8 cellular contexts compared by ENCODE assay signal in the genomic region with DNA sequence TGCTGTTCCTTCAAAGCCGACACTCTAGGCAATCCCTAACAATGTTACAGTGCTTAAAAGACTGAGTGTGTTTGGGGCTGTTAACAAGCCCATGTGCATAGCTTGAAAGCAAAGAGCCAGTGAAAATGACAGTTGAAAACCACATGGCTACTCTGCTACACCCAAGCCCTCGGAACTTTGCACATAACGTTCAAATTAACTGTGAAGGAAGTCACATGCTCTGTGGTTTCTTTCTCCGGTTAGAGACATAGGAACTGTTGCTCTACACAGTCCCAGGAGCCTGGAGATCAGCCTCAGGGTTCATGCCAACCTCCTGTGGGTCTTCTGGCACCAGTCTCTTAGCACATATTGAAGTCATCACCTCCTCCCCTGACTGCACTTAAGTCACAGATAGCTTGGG. TPM values are rescaled to one million over a fixed set of nuclear protein-coding genes. Genes with fewer than 3 reads are reported as not detected.
DNase-seq lines count a peak whose midpoint lies in the region; ATAC-seq and TF ChIP-seq lines count a peak whose summit lies in the region.

No MANE protein-coding gene starts in this region.

- no peak overlapping the region for H3K27ac Mint-ChIP-seq in stimulated activated naive CD8-positive, alpha-beta T cell treated with anti-CD3 and anti-CD28 coated beads, Interleukin-15, amount 100 ng/mL, for 72 hours
- no peak overlapping the region for H3K27ac Mint-ChIP-seq in Caco-2 (ENCODE audit: unreplicated experiment)

- CTCF ChIA-PET in Caco-2 (lab: Charles Lee), result interaction anchor here (1.9 kb wide), 1 partner anchor 254 kb away, joined by 8 read pairs; no protein-coding TSS in a partner anchor

- TF ChIP-seq CTCF in cardiac fibroblast (IDR thresholded peaks at IDR 0.05; ENCODE audit: low read depth, low read length) (no peak), Caco-2 (IDR thresholded peaks at IDR 0.05; ENCODE audit: insufficient read depth in 1 of 2, low read depth in 1 of 2, low read length in 1 of 2, severe bottlenecking in 1 of 2, unreplicated experiment in 1 of 2) (no peak)

- H3K4me1 ChIP-seq in Caco-2, result 0 out of 2 replicates have a peak, but pooled peaks cover 5% of the 10 kb centered on the region

- intact Hi-C loops in Right ventricle myocardium inferior (cut with DNase I) (loop anchor here (10.0 kb wide), 2 partner anchors 342 to 582 kb away; no protein-coding TSS in a partner anchor), cardiac septum (cut with DNase I) (no loop called here), Caco-2 (cut with micrococcal nuclease; ENCODE audit: unreplicated experiment) (loop anchor here (10.0 kb wide), 1 partner anchor 582 kb away; no protein-coding TSS in a partner anchor)

- peaks cover 100% of the 10 kb centered on the region for H3K36me3 Mint-ChIP-seq in Caco-2 (ENCODE audit: insufficient read depth, unreplicated experiment)

- H3K9me3 Mint-ChIP-seq in stimulated activated naive CD8-positive, alpha-beta T cell treated with anti-CD3 and anti-CD28 coated beads, Interleukin-15, amount 100 ng/mL, for 72 hours, result no peaks in the 10 kb centered on the region
- no peaks in the 10 kb centered on the region for H3K9me3 Mint-ChIP-seq in Caco-2 (ENCODE audit: unreplicated experiment)

- peaks cover 32% of the 10 kb centered on the region for H3K4me1 Mint-ChIP-seq in stimulated activated naive CD8-positive, alpha-beta T cell treated with anti-CD3 and anti-CD28 coated beads, Interleukin-15, amount 100 ng/mL, for 72 hours
- H3K4me1 Mint-ChIP-seq in Caco-2 (ENCODE audit: low read depth, unreplicated experiment), result peaks cover 43% of the 10 kb centered on the region

- H3K9me3 ChIP-seq in Caco-2, result no peaks in the 10 kb centered on the region

- H3K27me3 ChIP-seq in Caco-2 (replicated peaks; ENCODE audit: control insufficient read depth, insufficient read depth, low read length), result no peaks in the 10 kb centered on the region

- BruUV-seq in Caco-2 (replicated peaks; lab: Mats Ljungman, UMichigan), result no TSS peak

- no peak overlapping the region for H3K4me3 ChIP-seq in cardiac fibroblast (replicated peaks in 1 of 2; ENCODE audit: low read depth in 2 of 2, low read length in 2 of 2)
- no peak overlapping the region for H3K4me3 ChIP-seq in Caco-2 (ENCODE audit: low read depth, low read length)

- peaks cover 1% of the 10 kb centered on the region for H3K36me3 ChIP-seq in Caco-2 (ENCODE audit: control insufficient read depth, insufficient read depth, low read length)

- DNase-seq in Right ventricle myocardium inferior (ENCODE audit: missing footprints), result no peak
- DNase-seq in cardiac septum (ENCODE audit: low spot score), result no peak
- peak; percentile 98 for DNase-seq in MV-4-11 (lab: John Stamatoyannopoulos, UW)
- peak; percentile 59 to 78 for DNase-seq in cardiac fibroblast (ENCODE audit: low read depth in 2 of 2)
- DNase-seq in stimulated activated naive CD8-positive, alpha-beta T cell treated with anti-CD3 and anti-CD28 coated beads, Interleukin-15, amount 100 ng/mL, for 72 hours, result peak in 1 of 2 donors; percentile 23
- DNase-seq in Caco-2, result no peak
- no peak for DNase-seq in NCI-H146 (lab: John Stamatoyannopoulos, UW)

- POLR2A ChIA-PET in Caco-2 (lab: Charles Lee), result interaction anchor here (0.7 kb wide), 1 partner anchor 264 kb away, joined by 4 read pairs; no protein-coding TSS in a partner anchor

- H3K4me3 Mint-ChIP-seq in stimulated activated naive CD8-positive, alpha-beta T cell treated with anti-CD3 and anti-CD28 coated beads, Interleukin-15, amount 100 ng/mL, for 72 hours, result peak overlapping the region in 1 of 2 donors; percentile 52
- H3K4me3 Mint-ChIP-seq in Caco-2 (ENCODE audit: unreplicated experiment), result no peak overlapping the region

- H3K27me3 Mint-ChIP-seq in stimulated activated naive CD8-positive, alpha-beta T cell treated with anti-CD3 and anti-CD28 coated beads, Interleukin-15, amount 100 ng/mL, for 72 hours, result peaks cover 19% of the 10 kb centered on the region
- H3K27me3 Mint-ChIP-seq in Caco-2 (ENCODE audit: insufficient read depth, unreplicated experiment), result no peaks in the 10 kb centered on the region

- ATAC-seq in Right ventricle myocardium inferior (peak; percentile 45), HG02623 (IDR thresholded peaks at IDR 0.05; ENCODE audit: unreplicated experiment) (peak; percentile 78)
- ATAC-seq in stimulated activated naive CD8-positive, alpha-beta T cell treated with anti-CD3 and anti-CD28 coated beads, Interleukin-15, amount 100 ng/mL, for 72 hours, result peak; percentile 83

RNA-seq across cellular contexts. Expression of a gene that starts 51.1 kb away (rescaled TPM):
- total RNA-seq in Right ventricle myocardium inferior, result not detected
- not detected for total RNA-seq in cardiac septum
- 0.36 and 0.42 TPM in 2 replicates for total RNA-seq in Caco-2 (2022)

Comparison
In these comparisons a context has a peak if more than half of its experiments do, and no peak if none do; other contexts are left out.
1. DNase-seq: peak in MV-4-11 (single experiment) and cardiac fibroblast (2 of 2); none in Right ventricle myocardium inferior (single experiment), cardiac septum (single experiment), Caco-2 (0 of 2) and NCI-H146 (single experiment).
2. Peak in every context shown above with its lines, with median percentiles within 50 percentile points of each other: ATAC-seq.